ENCODE assay signal across 9 cellular contexts in the genomic region with DNA sequence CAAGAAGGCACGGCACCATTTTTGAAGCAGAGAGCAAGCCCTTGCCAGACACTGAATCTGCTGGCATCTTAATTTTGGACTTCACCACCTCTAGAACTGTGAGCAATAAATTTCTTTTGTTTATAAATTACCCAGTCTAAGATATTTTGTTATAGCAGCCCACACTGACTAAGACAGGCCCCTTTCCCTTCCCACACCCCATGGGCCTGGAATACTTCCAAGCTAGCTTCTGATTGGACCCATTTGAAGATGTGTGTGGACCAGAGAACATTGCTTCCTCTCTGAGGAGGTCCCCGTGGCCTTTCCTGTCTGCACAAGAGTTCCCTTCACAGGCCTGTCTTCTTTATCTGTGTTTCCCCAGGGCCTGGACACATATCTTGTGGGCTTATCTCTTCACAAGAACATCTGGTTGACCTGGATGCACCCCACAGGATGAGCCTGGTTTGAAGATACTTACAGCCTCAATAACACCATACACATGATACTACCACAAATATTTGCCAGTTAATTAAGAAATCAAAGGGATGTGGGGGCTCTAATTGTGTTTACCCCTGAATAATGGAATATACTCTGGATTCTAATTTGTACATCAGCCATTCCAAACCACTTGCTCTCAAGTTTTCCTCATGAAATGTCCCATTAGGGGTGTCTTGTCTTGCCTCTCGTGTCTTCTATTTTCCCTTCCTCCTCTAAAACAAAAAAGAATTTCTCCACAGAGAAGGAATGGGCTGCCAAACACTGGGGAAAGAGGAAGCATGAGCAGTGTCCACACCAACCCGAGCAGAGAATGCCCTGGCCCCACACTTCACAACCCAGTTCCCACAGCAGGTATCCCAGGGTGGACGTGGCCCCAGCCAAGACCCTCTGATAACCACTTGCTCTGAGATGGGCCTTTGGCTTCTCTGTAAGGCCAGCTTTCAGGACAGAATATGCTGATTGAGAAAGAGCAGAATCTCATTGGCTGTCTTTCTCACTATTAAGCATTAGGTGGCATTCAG. TPM values are rescaled to one million over a fixed set of nuclear protein-coding genes. Genes with fewer than 3 reads are reported as not detected.
A peak's percentile ranks its signal among the peaks of the same experiment; 100 is the strongest.
DNase-seq lines count a peak whose midpoint lies in the region; ATAC-seq and TF ChIP-seq lines count a peak whose summit lies in the region.
"Had no signal": no experiment of that assay in that cellular context is flagged by ENCODE, and none has a peak within 500 bp of the region (broad histone marks: within the 10 kb centered on the region; RNA-seq: fewer than 3 reads in every experiment).

No MANE protein-coding gene starts in this region.

- peaks cover 29 to 96% (median 71%) of the 10 kb centered on the region in 4 donors for H3K36me3 ChIP-seq in esophagus muscularis mucosa

- CTCF ChIA-PET in activated naive CD4-positive, alpha-beta T cell treated with anti-CD3 and anti-CD28 coated beads, Interleukin-2, amount 10 ng/mL, durations not matched to agents 7 days and 5 days (lab: Charles Lee): interaction anchor here (0.6 to 1.6 kb wide), 4 partner anchors 9 to 450 kb away, joined by 3 to 5 read pairs (median 3); no protein-coding TSS in a partner anchor
- CTCF ChIA-PET in activated B cell treated with CpG ODN at 0.5 μM for 24 hours (lab: Charles Lee): interaction anchor here (1.0 kb wide), 1 partner anchor 8 kb away, joined by 3 read pairs; no protein-coding TSS in a partner anchor

- H3K4me3 Mint-ChIP-seq in activated naive CD4-positive, alpha-beta T cell treated with anti-CD3 and anti-CD28 coated beads, Interleukin-2, amount 10 ng/mL, durations not matched to agents 7 days and 5 days: peak overlapping the region; percentile 68
- H3K4me3 Mint-ChIP-seq in activated B cell treated with CpG ODN at 0.5 μM for 24 hours: no peak overlapping the region

- no peak for ATAC-seq in activated B cell treated with CpG ODN at 0.5 μM for 24 hours (ENCODE audit: low read depth)
- peak; percentile 71 for ATAC-seq in left ventricle myocardium superior
- no peak for ATAC-seq in HG03342 (IDR thresholded peaks at IDR 0.05; ENCODE audit: unreplicated experiment)

- peaks cover 5% of the 10 kb centered on the region for H3K9me3 Mint-ChIP-seq in activated naive CD4-positive, alpha-beta T cell treated with anti-CD3 and anti-CD28 coated beads, Interleukin-2, amount 10 ng/mL, durations not matched to agents 7 days and 5 days
- H3K9me3 Mint-ChIP-seq in activated B cell treated with CpG ODN at 0.5 μM for 24 hours: no peaks in the 10 kb centered on the region

- no peaks in the 10 kb centered on the region for H3K9me3 ChIP-seq in esophagus muscularis mucosa

- H3K4me1 ChIP-seq in esophagus muscularis mucosa: peaks cover 0 to 11% (median 8%) of the 10 kb centered on the region in 4 donors

- POLR2A ChIA-PET in activated B cell treated with CpG ODN at 0.5 μM for 24 hours (lab: Charles Lee): no interaction called here

- no peak for TF ChIP-seq EP300 in esophagus muscularis mucosa (IDR thresholded peaks at IDR 0.05)

- TF ChIP-seq POLR2A in esophagus muscularis mucosa (IDR thresholded peaks at IDR 0.05; ENCODE audit: low read depth): no peak

- peaks cover 92% of the 10 kb centered on the region for H3K4me1 Mint-ChIP-seq in activated naive CD4-positive, alpha-beta T cell treated with anti-CD3 and anti-CD28 coated beads, Interleukin-2, amount 10 ng/mL, durations not matched to agents 7 days and 5 days
- peaks cover 72% of the 10 kb centered on the region for H3K4me1 Mint-ChIP-seq in activated B cell treated with CpG ODN at 0.5 μM for 24 hours

- H3K27ac ChIP-seq in substantia nigra (ENCODE audit: low read depth, low read length, poor library complexity, severe bottlenecking) (peak overlapping the region; percentile 55), esophagus muscularis mucosa (replicated peaks in 1 of 4) (peak overlapping the region in 1 of 4 donors; percentile 41)

- no peaks in the 10 kb centered on the region for H3K27me3 Mint-ChIP-seq in activated naive CD4-positive, alpha-beta T cell treated with anti-CD3 and anti-CD28 coated beads, Interleukin-2, amount 10 ng/mL, durations not matched to agents 7 days and 5 days
- no peaks in the 10 kb centered on the region for H3K27me3 Mint-ChIP-seq in activated B cell treated with CpG ODN at 0.5 μM for 24 hours

- H3K36me3 Mint-ChIP-seq in activated naive CD4-positive, alpha-beta T cell treated with anti-CD3 and anti-CD28 coated beads, Interleukin-2, amount 10 ng/mL, durations not matched to agents 7 days and 5 days: peaks cover 74% of the 10 kb centered on the region
- H3K36me3 Mint-ChIP-seq in activated B cell treated with CpG ODN at 0.5 μM for 24 hours (ENCODE audit: low read depth): peaks cover 60% of the 10 kb centered on the region

- no peak for DNase-seq in activated naive CD4-positive, alpha-beta T cell treated with anti-CD3 and anti-CD28 coated beads, Interleukin-2, amount 10 ng/mL, durations not matched to agents 7 days and 5 days
- DNase-seq in activated naive CD4-positive, alpha-beta T cell treated with anti-CD3 and anti-CD28 coated beads, Interleukin-2, amount 50 U/mL, for 16 hours: no peak
- DNase-seq in activated B cell treated with CpG ODN at 0.5 μM for 24 hours: no peak
- no peak for DNase-seq in left ventricle myocardium superior
- DNase-seq in substantia nigra (lab: John Stamatoyannopoulos, UW): no peak
- DNase-seq in esophagus muscularis mucosa (ENCODE audit: extremely low spot score): no peak
- DNase-seq in NCI-H524 treated with DMSO at 0.1 percent for 48 hours (lab: John Stamatoyannopoulos, UW): no peak
- DNase-seq: NCI-H82 had no signal

- TF ChIP-seq CTCF in activated B cell treated with CpG ODN at 0.5 μM for 24 hours (IDR thresholded peaks at IDR 0.05): no peak
- no peak for TF ChIP-seq CTCF in esophagus muscularis mucosa (IDR thresholded peaks at IDR 0.05)

- H3K4me3 ChIP-seq in esophagus muscularis mucosa: no peak overlapping the region

- WGBS in esophagus muscularis mucosa: 79% methylated on average over 5 of the region's 5 CpGs

- H3K27ac Mint-ChIP-seq in activated naive CD4-positive, alpha-beta T cell treated with anti-CD3 and anti-CD28 coated beads, Interleukin-2, amount 10 ng/mL, durations not matched to agents 7 days and 5 days: peak overlapping the region; percentile 99
- peak overlapping the region; percentile 90 for H3K27ac Mint-ChIP-seq in activated B cell treated with CpG ODN at 0.5 μM for 24 hours

- intact Hi-C loops in activated B cell treated with CpG ODN at 0.5 μM for 24 hours (cut with micrococcal nuclease) (no loop called here), left ventricle myocardium superior (cut with micrococcal nuclease) (no loop called here), esophagus muscularis mucosa (cut with DNase I) (no loop called here)

- H3K27me3 ChIP-seq in esophagus muscularis mucosa: no peaks in the 10 kb centered on the region

RNA-seq across cellular contexts. Expression of a gene that starts 42.5 kb away (rescaled TPM):
- 52.6 and 56.3 TPM in 2 replicates for total RNA-seq in activated B cell treated with CpG ODN at 0.5 μM for 24 hours
- total RNA-seq in left ventricle myocardium superior: 18.9 TPM
- 10 to 100 TPM; 19.9 to 36.8 (median 30.3) TPM for total RNA-seq in esophagus muscularis mucosa

RNA-seq across cellular contexts. Expression of a gene that starts 42.5 kb away (rescaled TPM):
- total RNA-seq in activated B cell treated with CpG ODN at 0.5 μM for 24 hours (11.8 and 13.1 TPM in 2 replicates), left ventricle myocardium superior (3.9 TPM), esophagus muscularis mucosa (1 to 10 TPM; 6.2 to 9.4 (median 7.0) TPM)

RNA-seq across cellular contexts. Expression of a gene that starts 59.4 kb away (rescaled TPM):
- total RNA-seq in activated B cell treated with CpG ODN at 0.5 μM for 24 hours (36.5 and 36.6 TPM in 2 replicates), left ventricle myocardium superior (94.6 TPM), esophagus muscularis mucosa (100 to 1,000 TPM; 187 to 282 (median 237) TPM)
